In genomic region chr3:12886736-12887135, GRCh38 we compare ENCODE assay signal across 1 cellular context.
TF ChIP-seq lines count a peak whose summit lies in the region.

No MANE protein-coding gene starts in this region.

TF ChIP-seq in K562, 482 proteins besides CTCF, POLR2A, EP300 and RAD21 (continued from another document):
- TF ChIP-seq ZNF121 (CRISPR knock-in tag; conservative IDR thresholded peaks at IDR 0.05) (no peak), SIN3B (IDR thresholded peaks at IDR 0.05; ENCODE audit: low read depth) (no peak), THAP7 (CRISPR knock-in tag; IDR thresholded peaks at IDR 0.05) (no peak), PHB2 (IDR thresholded peaks at IDR 0.05; ENCODE audit: low read depth) (no peak), EWSR1 (IDR thresholded peaks at IDR 0.05; ENCODE audit: borderline replicate concordance, low read depth, partially characterized antibody) (no peak), HDAC1 (IDR thresholded peaks at IDR 0.05) (no peak), HDGF (IDR thresholded peaks at IDR 0.05) (no peak), CEBPB (tag; IDR thresholded peaks at IDR 0.05) (no peak), HLTF (IDR thresholded peaks at IDR 0.05) (no peak)
- TF ChIP-seq, protein P1, sequence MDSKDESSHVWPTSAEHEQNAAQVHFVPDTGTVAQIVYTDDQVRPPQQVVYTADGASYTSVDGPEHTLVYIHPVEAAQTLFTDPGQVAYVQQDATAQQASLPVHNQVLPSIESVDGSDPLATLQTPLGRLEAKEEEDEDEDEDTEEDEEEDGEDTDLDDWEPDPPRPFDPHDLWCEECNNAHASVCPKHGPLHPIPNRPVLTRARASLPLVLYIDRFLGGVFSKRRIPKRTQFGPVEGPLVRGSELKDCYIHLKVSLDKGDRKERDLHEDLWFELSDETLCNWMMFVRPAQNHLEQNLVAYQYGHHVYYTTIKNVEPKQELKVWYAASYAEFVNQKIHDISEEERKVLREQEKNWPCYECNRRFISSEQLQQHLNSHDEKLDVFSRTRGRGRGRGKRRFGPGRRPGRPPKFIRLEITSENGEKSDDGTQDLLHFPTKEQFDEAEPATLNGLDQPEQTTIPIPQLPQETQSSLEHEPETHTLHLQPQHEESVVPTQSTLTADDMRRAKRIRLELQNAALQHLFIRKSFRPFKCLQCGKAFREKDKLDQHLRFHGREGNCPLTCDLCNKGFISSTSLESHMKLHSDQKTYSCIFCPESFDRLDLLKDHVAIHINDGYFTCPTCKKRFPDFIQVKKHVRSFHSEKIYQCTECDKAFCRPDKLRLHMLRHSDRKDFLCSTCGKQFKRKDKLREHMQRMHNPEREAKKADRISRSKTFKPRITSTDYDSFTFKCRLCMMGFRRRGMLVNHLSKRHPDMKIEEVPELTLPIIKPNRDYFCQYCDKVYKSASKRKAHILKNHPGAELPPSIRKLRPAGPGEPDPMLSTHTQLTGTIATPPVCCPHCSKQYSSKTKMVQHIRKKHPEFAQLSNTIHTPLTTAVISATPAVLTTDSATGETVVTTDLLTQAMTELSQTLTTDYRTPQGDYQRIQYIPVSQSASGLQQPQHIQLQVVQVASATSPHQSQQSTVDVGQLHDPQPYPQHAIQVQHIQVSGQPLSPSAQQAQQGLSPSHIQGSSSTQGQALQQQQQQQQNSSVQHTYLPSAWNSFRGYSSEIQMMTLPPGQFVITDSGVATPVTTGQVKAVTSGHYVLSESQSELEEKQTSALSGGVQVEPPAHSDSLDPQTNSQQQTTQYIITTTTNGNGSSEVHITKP (IDR thresholded peaks at IDR 0.05; ENCODE audit: partially characterized antibody), result no peak
- TF ChIP-seq, protein P2, sequence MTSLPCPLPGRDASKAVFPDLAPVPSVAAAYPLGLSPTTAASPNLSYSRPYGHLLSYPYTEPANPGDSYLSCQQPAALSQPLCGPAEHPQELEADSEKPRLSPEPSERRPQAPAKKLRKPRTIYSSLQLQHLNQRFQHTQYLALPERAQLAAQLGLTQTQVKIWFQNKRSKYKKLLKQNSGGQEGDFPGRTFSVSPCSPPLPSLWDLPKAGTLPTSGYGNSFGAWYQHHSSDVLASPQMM (CRISPR knock-in tag; IDR thresholded peaks at IDR 0.05), result no peak
